2 cellular contexts compared by ENCODE assay signal in genomic region chr1:29315876-29316275, GRCh38.
TF ChIP-seq lines count a peak whose summit lies in the region.

No MANE protein-coding gene starts in this region.

TF ChIP-seq in IMR-90, 13 proteins besides CTCF, POLR2A, EP300 and RAD21 (continued from another document):
- TF ChIP-seq ELK1 (IDR thresholded peaks at IDR 0.05; ENCODE audit: borderline replicate concordance, low read depth, low read length) (no peak), RCOR1 (IDR thresholded peaks at IDR 0.05; ENCODE audit: insufficient replicate concordance, low read length) (no peak), RFX5 (IDR thresholded peaks at IDR 0.05; ENCODE audit: low read depth, low read length) (no peak), BHLHE40 (IDR thresholded peaks at IDR 0.05; ENCODE audit: low read depth, low read length) (no peak), MAZ (IDR thresholded peaks at IDR 0.05; ENCODE audit: borderline replicate concordance, low read depth, low read length) (no peak), CHD1 (IDR thresholded peaks at IDR 0.05; ENCODE audit: low read depth, low read length) (no peak), MAFK (IDR thresholded peaks at IDR 0.05; ENCODE audit: low read depth, low read length) (no peak), FOS (IDR thresholded peaks at IDR 0.05; ENCODE audit: low read depth, low read length) (no peak), CEBPB (IDR thresholded peaks at IDR 0.05; ENCODE audit: low read depth, low read length) (no peak), MXI1 (IDR thresholded peaks at IDR 0.05; ENCODE audit: borderline replicate concordance, low read depth, low read length) (no peak), SMC3 (IDR thresholded peaks at IDR 0.05; ENCODE audit: low read depth, low read length) (no peak), USF2 (IDR thresholded peaks at IDR 0.05; ENCODE audit: low read depth, low read length) (no peak)

TF ChIP-seq in K562, 482 proteins besides CTCF, POLR2A, EP300 and RAD21 (continued from another document):
- no peak for TF ChIP-seq ZKSCAN3 (CRISPR knock-in tag; IDR thresholded peaks at IDR 0.05)
- no peak for TF ChIP-seq ZNF224 (CRISPR knock-in tag; IDR thresholded peaks at IDR 0.05)
